1 cellular context compared by ENCODE assay signal in the genomic region with DNA sequence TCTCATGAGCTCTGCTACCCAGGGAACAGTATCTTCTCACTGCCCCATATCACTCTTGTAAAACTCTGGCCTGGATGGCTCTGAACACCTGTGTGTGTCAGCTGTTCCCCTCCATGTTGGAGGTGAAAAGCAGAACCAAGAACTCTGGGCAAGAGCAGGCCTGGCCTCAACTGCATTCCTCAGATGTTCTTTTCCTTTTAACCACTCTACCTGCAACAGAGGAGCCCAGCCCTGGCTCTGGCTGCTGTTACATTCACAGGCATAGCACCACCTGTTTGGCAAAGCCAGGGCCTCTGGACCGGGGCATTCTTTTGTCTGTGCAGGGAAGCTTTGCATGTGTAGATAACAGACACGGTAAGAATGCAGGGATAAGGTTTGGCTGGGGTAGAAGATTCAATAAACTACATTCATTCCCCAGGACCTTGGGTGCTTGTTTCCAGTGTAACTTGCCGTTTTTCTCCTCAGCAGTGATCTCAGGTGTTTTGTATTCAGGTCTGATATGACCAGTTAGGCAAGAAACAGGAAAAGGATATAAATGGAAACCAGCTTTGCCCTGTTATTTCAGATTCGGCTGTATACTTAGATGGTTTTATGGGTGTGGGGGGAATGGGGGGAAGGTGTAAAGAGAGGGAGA.
TF ChIP-seq lines count a peak whose summit lies in the region.

No MANE protein-coding gene starts in this region.

TF ChIP-seq in H1, 55 proteins besides CTCF, POLR2A, EP300 and RAD21 (continued from another document):
- TF ChIP-seq CHD7 (IDR thresholded peaks at IDR 0.05; ENCODE audit: insufficient replicate concordance, low read length) (no peak), TCF12 (IDR thresholded peaks at IDR 0.05; ENCODE audit: low read depth, low read length) (0 out of 2 replicates have a peak, but pooled peaks have one; percentile 32), TAF1 (IDR thresholded peaks at IDR 0.05; ENCODE audit: low read depth, low read length) (peak; percentile 50; the same call in 1 of the 2 replicates), POLR2AphosphoS5 (IDR thresholded peaks at IDR 0.05; ENCODE audit: low read depth, low read length) (no peak), YY1 (IDR thresholded peaks at IDR 0.05; ENCODE audit: low read depth, low read length) (0 out of 2 replicates have a peak, but pooled peaks have one; percentile 31)
